In the genomic region with DNA sequence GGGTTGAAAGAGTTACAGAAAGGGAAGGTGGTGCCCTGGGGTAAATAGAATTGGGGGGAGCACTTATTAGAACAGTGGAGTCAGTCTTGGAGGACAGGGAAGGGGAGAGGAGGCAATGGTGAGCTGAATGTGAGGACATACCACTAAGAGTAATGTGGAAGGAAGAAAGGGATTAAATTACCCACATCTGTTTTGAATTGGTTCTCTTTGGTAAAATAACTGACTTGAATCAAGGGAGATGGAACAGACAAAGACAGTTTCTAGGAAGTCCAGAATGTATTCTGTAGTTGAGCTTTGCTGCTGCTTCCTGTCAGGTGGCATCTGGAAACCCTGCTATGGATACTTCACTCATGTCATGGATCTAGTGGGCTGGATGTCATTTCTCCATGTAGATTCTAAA, we compare ENCODE assay signal across 18 cellular contexts. TPM values are rescaled to one million over a fixed set of nuclear protein-coding genes. Genes with fewer than 3 reads are reported as not detected.
DNase-seq lines count a peak whose midpoint lies in the region; ATAC-seq and TF ChIP-seq lines count a peak whose summit lies in the region.
"Had no signal": no experiment of that assay in that cellular context is flagged by ENCODE, and none has a peak within 500 bp of the region (broad histone marks: within the 10 kb centered on the region; RNA-seq: fewer than 3 reads in every experiment).

No MANE protein-coding gene starts in this region.

- peaks cover 14% of the 10 kb centered on the region for H3K4me1 ChIP-seq in mesendoderm (ENCODE audit: control insufficient read depth, low read depth, low read length)

- H3K4me2 ChIP-seq in mesendoderm (ENCODE audit: low read length): no peak overlapping the region
- H3K4me2 ChIP-seq: BLaER1, GM23338 had no signal

- H3K4me3 Mint-ChIP-seq in IgD-negative memory B cell (no peak overlapping the region), mesothelial cell of epicardium (no peak overlapping the region)
- H3K4me3 Mint-ChIP-seq: CD8-positive, alpha-beta T cell; GM23338 had no signal

- no peaks in the 10 kb centered on the region for H3K27me3 ChIP-seq in mesendoderm (ENCODE audit: insufficient read depth, low read length, poor library complexity)

- no peak overlapping the region for H2BK120ac ChIP-seq in mesendoderm (ENCODE audit: low read depth, low read length)

- no peak overlapping the region for H3K9ac ChIP-seq in mesendoderm (ENCODE audit: low read length)
- H3K9ac ChIP-seq: BLaER1 had no signal

- DNase-seq in mesothelial cell of epicardium (ENCODE audit: low spot score in 2 of 2, unreplicated experiment in 2 of 2): no peak
- DNase-seq in mesendoderm: no peak
- DNase-seq: CD8-positive, alpha-beta T cell; DMS79; Kasumi-1; NCI-H187 treated with DMSO at 0.1 percent for 48 hours; NCI-H526 treated with DMSO at 0.1 percent for 48 hours; OCI-M1; RPMI8226; SIG-M5 had no signal

- peaks cover 47 to 56% (median 53%) of the 10 kb centered on the region in 3 donors for H3K4me1 Mint-ChIP-seq in IgD-negative memory B cell
- H3K4me1 Mint-ChIP-seq in mesothelial cell of epicardium: peaks cover 14% of the 10 kb centered on the region

- H4K5ac ChIP-seq in mesendoderm (ENCODE audit: low read length): no peak overlapping the region

- H3K4ac ChIP-seq in mesendoderm (ENCODE audit: low read depth, low read length): no peak overlapping the region

- H3K23ac ChIP-seq in mesendoderm (ENCODE audit: low read length): no peak overlapping the region

- no peak for TF ChIP-seq CTCF in mesothelial cell of epicardium (IDR thresholded peaks at IDR 0.05; ENCODE audit: unreplicated experiment)

- H3K36me3 Mint-ChIP-seq in IgD-negative memory B cell (peaks cover 6% of the 10 kb centered on the region), mesothelial cell of epicardium (peaks cover 6% of the 10 kb centered on the region)
- H3K36me3 Mint-ChIP-seq: CD8-positive, alpha-beta T cell had no signal

- no peak overlapping the region for H3K4me3 ChIP-seq in mesendoderm (ENCODE audit: low read length)
- H3K4me3 ChIP-seq: BLaER1, GM12878, GM23338 had no signal

- H3K27me3 Mint-ChIP-seq in IgD-negative memory B cell (no peaks in the 10 kb centered on the region), mesothelial cell of epicardium (ENCODE audit: low read depth) (no peaks in the 10 kb centered on the region)

- peaks cover 14% of the 10 kb centered on the region for H3K79me2 ChIP-seq in mesendoderm (ENCODE audit: control insufficient read depth, insufficient read depth, low read length)

- peaks cover 0 to under 1% (median 0%) of the 10 kb centered on the region in 3 donors for H3K9me3 Mint-ChIP-seq in IgD-negative memory B cell
- no peaks in the 10 kb centered on the region for H3K9me3 Mint-ChIP-seq in mesothelial cell of epicardium
- H3K9me3 Mint-ChIP-seq: CD8-positive, alpha-beta T cell; GM23338 had no signal

- H2BK15ac ChIP-seq in mesendoderm (replicated peaks; ENCODE audit: low read depth): no peak overlapping the region

- H3K27ac ChIP-seq in mesendoderm (ENCODE audit: low read depth, low read length): no peak overlapping the region
- H3K27ac ChIP-seq: BLaER1 had no signal

- no peak overlapping the region for H2AK5ac ChIP-seq in mesendoderm (ENCODE audit: low read length)

- H2BK5ac ChIP-seq in mesendoderm (ENCODE audit: low read length): no peak overlapping the region

- H3K18ac ChIP-seq in mesendoderm (ENCODE audit: low read length): no peak overlapping the region

- H3K56ac ChIP-seq in mesendoderm (ENCODE audit: low read length): no peak overlapping the region

- ATAC-seq in SK-N-SH treated with all-trans-retinoic acid at 6 μM for 48 hours (peak; percentile 82), HG03097 (IDR thresholded peaks at IDR 0.05; ENCODE audit: low FRiP score, unreplicated experiment) (no peak), GM18909 (IDR thresholded peaks at IDR 0.05; ENCODE audit: poor library complexity, unreplicated experiment) (no peak), GM21423 (IDR thresholded peaks at IDR 0.05; ENCODE audit: unreplicated experiment) (no peak)
- ATAC-seq: CD8-positive, alpha-beta T cell; GM12878; GM23338 had no signal

- H4K8ac ChIP-seq in mesendoderm (ENCODE audit: low read depth, low read length): no peak overlapping the region

- H3K79me1 ChIP-seq in mesendoderm (ENCODE audit: low read length): peaks cover 11% of the 10 kb centered on the region

- no peaks in the 10 kb centered on the region for H3K36me3 ChIP-seq in mesendoderm (ENCODE audit: control insufficient read depth, insufficient read depth, low read length)
- H3K36me3 ChIP-seq: BLaER1 had no signal

- H3K27ac Mint-ChIP-seq in IgD-negative memory B cell: peak overlapping the region in 2 of 3 donors; percentile 20 to 69
- peak overlapping the region; percentile 25 for H3K27ac Mint-ChIP-seq in mesothelial cell of epicardium
- H3K27ac Mint-ChIP-seq: CD8-positive, alpha-beta T cell; GM23338 had no signal

TF ChIP-seq in SK-N-SH treated with all-trans-retinoic acid at 6 μM for 48 hours, 23 proteins besides CTCF, POLR2A, EP300 and RAD21:
- TF ChIP-seq ARNTL (CRISPR knock-in tag; IDR thresholded peaks at IDR 0.05; ENCODE audit: borderline replicate concordance, low read depth) (no peak), ZNF8 (CRISPR knock-in tag; IDR thresholded peaks at IDR 0.05) (0 out of 2 replicates have a peak, but pooled peaks have one; percentile 23), ZC3H10 (CRISPR knock-in tag; IDR thresholded peaks at IDR 0.05) (no peak), CREB5 (CRISPR knock-in tag; IDR thresholded peaks at IDR 0.05; ENCODE audit: low read depth) (no peak), TOX (CRISPR knock-in tag; IDR thresholded peaks at IDR 0.05; ENCODE audit: borderline replicate concordance) (no peak)
- TF ChIP-seq, protein P1, sequence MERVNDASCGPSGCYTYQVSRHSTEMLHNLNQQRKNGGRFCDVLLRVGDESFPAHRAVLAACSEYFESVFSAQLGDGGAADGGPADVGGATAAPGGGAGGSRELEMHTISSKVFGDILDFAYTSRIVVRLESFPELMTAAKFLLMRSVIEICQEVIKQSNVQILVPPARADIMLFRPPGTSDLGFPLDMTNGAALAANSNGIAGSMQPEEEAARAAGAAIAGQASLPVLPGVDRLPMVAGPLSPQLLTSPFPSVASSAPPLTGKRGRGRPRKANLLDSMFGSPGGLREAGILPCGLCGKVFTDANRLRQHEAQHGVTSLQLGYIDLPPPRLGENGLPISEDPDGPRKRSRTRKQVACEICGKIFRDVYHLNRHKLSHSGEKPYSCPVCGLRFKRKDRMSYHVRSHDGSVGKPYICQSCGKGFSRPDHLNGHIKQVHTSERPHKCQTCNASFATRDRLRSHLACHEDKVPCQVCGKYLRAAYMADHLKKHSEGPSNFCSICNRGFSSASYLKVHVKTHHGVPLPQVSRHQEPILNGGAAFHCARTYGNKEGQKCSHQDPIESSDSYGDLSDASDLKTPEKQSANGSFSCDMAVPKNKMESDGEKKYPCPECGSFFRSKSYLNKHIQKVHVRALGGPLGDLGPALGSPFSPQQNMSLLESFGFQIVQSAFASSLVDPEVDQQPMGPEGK (CRISPR knock-in tag; IDR thresholded peaks at IDR 0.05; ENCODE audit: borderline replicate concordance): no peak
TF ChIP-seq in SK-N-SH treated with all-trans-retinoic acid at 6 μM for 48 hours: peak in this region for 1.

RNA-seq across cellular contexts. Expression of gene SETBP1, which starts 6.7 kb away (rescaled TPM):
- polyA plus RNA-seq in IgD-negative memory B cell: 16.8 TPM
- total RNA-seq in mesothelial cell of epicardium: 44.6 to 47.7 TPM (median 46.0 TPM) in 3 replicates
- polyA plus RNA-seq in mesendoderm (2013, experiment 1 of 2): 1.9 TPM
- polyA plus RNA-seq in mesendoderm (2013, experiment 2 of 2): 1.9 TPM
